30 cellular contexts compared by ENCODE assay signal in the genomic region with DNA sequence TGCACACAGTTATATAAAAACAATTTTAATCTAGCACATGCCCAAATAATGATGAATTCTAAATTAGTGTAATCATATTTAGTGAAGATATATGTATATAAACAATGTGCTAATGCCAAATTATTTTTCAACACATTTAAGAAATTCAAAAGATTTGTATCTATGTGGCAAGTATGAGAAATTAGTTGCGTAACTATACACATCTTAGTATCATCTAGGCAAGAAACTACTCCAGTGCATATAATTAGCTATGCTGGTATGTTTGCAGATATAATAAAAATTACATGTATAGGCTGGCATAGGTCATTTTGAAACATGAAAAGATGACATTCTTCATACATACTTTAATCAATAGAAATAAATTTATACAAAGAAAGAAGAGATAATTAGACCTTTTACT.
A peak's percentile ranks its signal among the peaks of the same experiment; 100 is the strongest.
DNase-seq lines count a peak whose midpoint lies in the region; ATAC-seq, FAIRE-seq and TF ChIP-seq lines count a peak whose summit lies in the region.
"Had no signal": no experiment of that assay in that cellular context is flagged by ENCODE, and none has a peak within 500 bp of the region (broad histone marks: within the 10 kb centered on the region; RNA-seq: fewer than 3 reads in every experiment).

No MANE protein-coding gene starts in this region.

- H3K36me3 ChIP-seq in HepG2 (replicated peaks in 1 of 2; ENCODE audit: control insufficient read depth in 1 of 2, insufficient read depth in 2 of 2, low read length in 2 of 2) (no peaks in the 10 kb centered on the region), right lobe of liver (no peaks in the 10 kb centered on the region), IMR-90 (ENCODE audit: control insufficient read depth, insufficient read depth, low read length) (no peaks in the 10 kb centered on the region)
- H3K36me3 ChIP-seq: BE2C; BLaER1; BLaER1 treated with 17β-estradiol and CSF1 and Interleukin-3, amounts not matched to agents 10 nM and 100 nM had no signal

- no peak overlapping the region for H3K14ac ChIP-seq in IMR-90 (replicated peaks; ENCODE audit: low read depth, low read length)

- no peak overlapping the region for H2BK5ac ChIP-seq in IMR-90 (ENCODE audit: low read depth, low read length, poor library complexity, severe bottlenecking)

- TF ChIP-seq CTCF in HepG2 (CRISPR knock-in tag; IDR thresholded peaks at IDR 0.05): no peak
- TF ChIP-seq CTCF in right lobe of liver (IDR thresholded peaks at IDR 0.05): no peak
- TF ChIP-seq CTCF in IMR-90 (conservative IDR thresholded peaks at IDR 0.05; ENCODE audit: low read depth, low read length): no peak

- H3K9ac ChIP-seq in HepG2 (ENCODE audit: insufficient read depth, low read depth, low read length) (no peak overlapping the region), IMR-90 (ENCODE audit: low read depth, low read length) (no peak overlapping the region)
- H3K9ac ChIP-seq: BLaER1; BLaER1 treated with 17β-estradiol and CSF1 and Interleukin-3, amounts not matched to agents 10 nM and 100 nM had no signal

- H3K4me1 ChIP-seq in HepG2 (ENCODE audit: insufficient read depth, low read length): no peaks in the 10 kb centered on the region
- no peaks in the 10 kb centered on the region for H3K4me1 ChIP-seq in right lobe of liver
- no peaks in the 10 kb centered on the region for H3K4me1 ChIP-seq in IMR-90 (ENCODE audit: control insufficient read depth, insufficient read depth, low read length)
- H3K4me1 ChIP-seq: A549; BE2C; BLaER1; BLaER1 treated with 17β-estradiol and CSF1 and Interleukin-3, amounts not matched to agents 10 nM and 100 nM; Caco-2 had no signal

- no peaks in the 10 kb centered on the region for H3K9me3 ChIP-seq in HepG2 (ENCODE audit: low read length)
- no peaks in the 10 kb centered on the region for H3K9me3 ChIP-seq in right lobe of liver
- no peaks in the 10 kb centered on the region for H3K9me3 ChIP-seq in IMR-90 (ENCODE audit: control insufficient read depth, insufficient read depth, low read length)
- H3K9me3 ChIP-seq: A549; BE2C; BLaER1; BLaER1 treated with 17β-estradiol and CSF1 and Interleukin-3, amounts not matched to agents 10 nM and 100 nM; Caco-2 had no signal

- H2BK20ac ChIP-seq in IMR-90 (ENCODE audit: low read depth, low read length): no peak overlapping the region

- no peak overlapping the region for H2AK5ac ChIP-seq in IMR-90 (ENCODE audit: low read depth, low read length)

- no peak for DNase-seq in HepG2 (ENCODE audit: low spot score)
- DNase-seq in right lobe of liver: no peak
- DNase-seq in IMR-90: no peak
- DNase-seq in HEK293T (ENCODE audit: extremely low spot score): no peak
- DNase-seq: 8988T; ACHN; AML-193; BE2C; C1 segment of cervical spinal cord; Caco-2; Calu3; CD4-positive, alpha-beta memory T cell; CD4-positive, alpha-beta T cell; CD4-positive, CD25-positive, alpha-beta regulatory T cell; CD8-positive, alpha-beta memory T cell; CD8-positive, alpha-beta T cell; COR-L47; DMS 273 treated with DMSO at 0.1 percent for 48 hours; DMS153; DMS53; DMS79; DMS79 treated with DMSO at 0.1 percent for 48 hours; DND-41; EL had no signal

- H3K27ac ChIP-seq in HepG2 (ENCODE audit: extremely low read length, insufficient read depth, low read length) (no peak overlapping the region), right lobe of liver (no peak overlapping the region), IMR-90 (ENCODE audit: insufficient read depth, low read length) (no peak overlapping the region)
- H3K27ac ChIP-seq: 22Rv1; A549; BLaER1; BLaER1 treated with 17β-estradiol and CSF1 and Interleukin-3, amounts not matched to agents 10 nM and 100 nM; C4-2B had no signal

- H3K56ac ChIP-seq in IMR-90 (ENCODE audit: extremely low read depth, insufficient read depth, low read length): no peak overlapping the region

- in situ Hi-C loops in HepG2 (cut with HindIII; ENCODE audit: extremely low pct_ligation_motif_present, low pct_unique_long_range_greater_than_20kb): no loop called here
- in situ Hi-C loops in IMR-90 (cut with MboI; ENCODE audit: low sequenced_read_pairs): no loop called here

- H3K27me3 ChIP-seq in HepG2 (ENCODE audit: control insufficient read depth in 1 of 2, insufficient read depth in 2 of 2, low read length in 2 of 2) (no peaks in the 10 kb centered on the region), right lobe of liver (no peaks in the 10 kb centered on the region), IMR-90 (ENCODE audit: control insufficient read depth, insufficient read depth, low read length) (no peaks in the 10 kb centered on the region)
- H3K27me3 ChIP-seq: BE2C; BLaER1; BLaER1 treated with 17β-estradiol and CSF1 and Interleukin-3, amounts not matched to agents 10 nM and 100 nM had no signal

- WGBS in HepG2 (ENCODE audit: low lambda C conversion rate): 22% methylated on average over 1 of the region's 1 CpG
- 87% methylated on average over 1 of the region's 1 CpG for WGBS in right lobe of liver (ENCODE audit: insufficient coverage, low coverage, low lambda C conversion rate, missing lambda C conversion rate)
- WGBS in IMR-90 (ENCODE audit: extremely low coverage in 2 of 2, insufficient read length in 1 of 2), 2 experiments: no CpG with 5 or more reads among the region's 1 CpG

- no peak overlapping the region for H2AK9ac ChIP-seq in IMR-90 (replicated peaks; ENCODE audit: low read depth, low read length, poor library complexity)

- H4K8ac ChIP-seq in IMR-90 (ENCODE audit: low read depth in 2 of 2, low read length in 2 of 2): no peak overlapping the region

- no peaks in the 10 kb centered on the region for H3K79me1 ChIP-seq in IMR-90 (ENCODE audit: low read depth in 1 of 2, low read length in 2 of 2)

- BruUV-seq in HepG2 (replicated peaks; lab: Mats Ljungman, UMichigan): no TSS peak
- no TSS peak for BruUV-seq in IMR-90 (replicated peaks; lab: Mats Ljungman, UMichigan)

- TF ChIP-seq POLR2A in HepG2 (IDR thresholded peaks at IDR 0.05; ENCODE audit: insufficient read depth in 1 of 2, low read depth in 2 of 2, low read length in 2 of 2) (no peak), right lobe of liver (IDR thresholded peaks at IDR 0.05) (no peak), IMR-90 (IDR thresholded peaks at IDR 0.05; ENCODE audit: low read depth, low read length) (no peak)

- no peak overlapping the region for H2AFZ ChIP-seq in HepG2 (ENCODE audit: low read length)
- H2AFZ ChIP-seq in IMR-90 (replicated peaks; ENCODE audit: low read length, poor library complexity): no peak overlapping the region

- no peak overlapping the region for H3K4ac ChIP-seq in IMR-90 (ENCODE audit: low read depth, low read length)

- TF ChIP-seq RAD21 in HepG2 (CRISPR knock-in tag; IDR thresholded peaks at IDR 0.05): no peak
- no peak for TF ChIP-seq RAD21 in IMR-90 (IDR thresholded peaks at IDR 0.05; ENCODE audit: low read length)

- POLR2A ChIA-PET in HepG2 (lab: Yijun Ruan, JAX) (no interaction called here), IMR-90 (lab: Charles Lee; ENCODE audit: unreplicated experiment) (no interaction called here), HEK293T (lab: Yijun Ruan, JAX) (no interaction called here)

- ATAC-seq in HepG2: no peak
- no peak for ATAC-seq in right lobe of liver
- ATAC-seq in IMR-90 (ENCODE audit: low read depth): no peak
- ATAC-seq: A549; CD8-positive, alpha-beta T cell had no signal

- dilution Hi-C loops in IMR-90 (cut with HindIII; ENCODE audit: low sequenced_read_pairs, unreplicated experiment): no loop called here

- CTCF ChIA-PET in HepG2 (lab: Yijun Ruan, JAX; ENCODE audit: low intra/inter-chr PET ratio, low total read pairs) (no interaction called here), IMR-90 (lab: Yijun Ruan, JAX) (no interaction called here), HEK293T (lab: Yijun Ruan, JAX) (no interaction called here)

- intact Hi-C loops in HepG2 (cut with micrococcal nuclease; ENCODE audit: unreplicated experiment) (no loop called here), right lobe of liver (cut with DNase I) (no loop called here), IMR-90 (cut with micrococcal nuclease) (no loop called here)

- H2BK15ac ChIP-seq in IMR-90 (ENCODE audit: low read depth, low read length): no peak overlapping the region

- H4K5ac ChIP-seq in IMR-90 (ENCODE audit: low read depth, low read length): no peak overlapping the region

- H4K20me1 ChIP-seq in HepG2 (ENCODE audit: insufficient read depth, low read length) (no peaks in the 10 kb centered on the region), IMR-90 (ENCODE audit: insufficient read depth, low read length) (no peaks in the 10 kb centered on the region)
- H4K20me1 ChIP-seq: BLaER1; BLaER1 treated with 17β-estradiol and CSF1 and Interleukin-3, amounts not matched to agents 10 nM and 100 nM had no signal

- H3K4me3 ChIP-seq in HepG2 (replicated peaks in 1 of 3; ENCODE audit: insufficient read depth in 1 of 3, low read depth in 2 of 3, low read length in 3 of 3) (no peak overlapping the region), right lobe of liver (no peak overlapping the region), IMR-90 (ENCODE audit: insufficient read depth, low read depth, low read length) (no peak overlapping the region)
- H3K4me3 ChIP-seq: A549; BLaER1; BLaER1 treated with 17β-estradiol and CSF1 and Interleukin-3, amounts not matched to agents 10 nM and 100 nM had no signal

- no peaks in the 10 kb centered on the region for H3K79me2 ChIP-seq in HepG2 (ENCODE audit: insufficient read depth, low read length)

- H4K91ac ChIP-seq in IMR-90 (ENCODE audit: insufficient read depth, low read depth, low read length): no peak overlapping the region

- TF ChIP-seq EP300 in HepG2 (IDR thresholded peaks at IDR 0.05; ENCODE audit: low read depth in 2 of 2, low read length in 2 of 2): no peak
- TF ChIP-seq EP300 in HepG2 (CRISPR knock-in tag; IDR thresholded peaks at IDR 0.05; ENCODE audit: borderline replicate concordance): no peak

- H3K4me2 ChIP-seq in HepG2 (ENCODE audit: low read depth, low read length) (no peak overlapping the region), IMR-90 (ENCODE audit: low read depth, low read length) (no peak overlapping the region)
- H3K4me2 ChIP-seq: A549; BLaER1; BLaER1 treated with 17β-estradiol and CSF1 and Interleukin-3, amounts not matched to agents 10 nM and 100 nM had no signal

- no peaks in the 10 kb centered on the region for H3K9me1 ChIP-seq in IMR-90 (ENCODE audit: insufficient read depth, low read length)

- H3K18ac ChIP-seq in IMR-90 (ENCODE audit: low read depth, low read length): no peak overlapping the region

- FAIRE-seq in HepG2 (lab: Jason Lieb, UNC): no peak
- FAIRE-seq: A204.1, A549 had no signal

- H2BK120ac ChIP-seq in IMR-90 (ENCODE audit: low read depth, low read length): no peak overlapping the region

- no peak overlapping the region for H3K23ac ChIP-seq in IMR-90 (ENCODE audit: low read depth, low read length)

TF ChIP-seq in HepG2, 621 proteins besides CTCF, POLR2A, EP300 and RAD21 (continues in another document):
- peak; percentile 66 for TF ChIP-seq CEBPB (IDR thresholded peaks at IDR 0.05; ENCODE audit: borderline replicate concordance, low read depth, low read length)

TF ChIP-seq in IMR-90, 13 proteins besides CTCF, POLR2A, EP300 and RAD21:
- peak; percentile 68 for TF ChIP-seq CEBPB (IDR thresholded peaks at IDR 0.05; ENCODE audit: low read depth, low read length)
- no peak for TF ChIP-seq MXI1 (IDR thresholded peaks at IDR 0.05; ENCODE audit: borderline replicate concordance, low read depth, low read length)

TF ChIP-seq in HEK293T, 16 proteins besides CTCF, POLR2A, EP300 and RAD21 (continues in another document):
- TF ChIP-seq FOXM1 (IDR thresholded peaks at IDR 0.05; ENCODE audit: borderline replicate concordance): no peak
- no peak for TF ChIP-seq FOXK2 (IDR thresholded peaks at IDR 0.05)
- TF ChIP-seq FOXA1 (IDR thresholded peaks at IDR 0.05): no peak
- no peak for TF ChIP-seq TARDBP (IDR thresholded peaks at IDR 0.05)
